In genomic region chr3:128823638-128824037, GRCh38 we compare ENCODE assay signal across 23 cellular contexts. TPM values are rescaled to one million over a fixed set of nuclear protein-coding genes. Genes with fewer than 3 reads are reported as not detected.
DNase-seq lines count a peak whose midpoint lies in the region; ATAC-seq and TF ChIP-seq lines count a peak whose summit lies in the region.
"Had no signal": no experiment of that assay in that cellular context is flagged by ENCODE, and none has a peak within 500 bp of the region (broad histone marks: within the 10 kb centered on the region; RNA-seq: fewer than 3 reads in every experiment).

No MANE protein-coding gene starts in this region.

- H3K36me3 Mint-ChIP-seq in WTC11 = peaks cover 14% of the 10 kb centered on the region
- H3K36me3 Mint-ChIP-seq in stimulated activated effector memory CD8-positive, alpha-beta T cell treated with anti-CD3 and anti-CD28 coated beads, Interleukin-12 subunit alpha, Interleukin-12 subunit beta, amount 100 ng/mL, for 72 hours = peaks cover 35% of the 10 kb centered on the region

- no peaks in the 10 kb centered on the region for H4K20me1 ChIP-seq in HCT116 (ENCODE audit: insufficient read depth)
- H4K20me1 ChIP-seq in hepatocyte (ENCODE audit: insufficient read depth, poor library complexity, severe bottlenecking) = no peaks in the 10 kb centered on the region

- no peaks in the 10 kb centered on the region for H3K9me3 ChIP-seq in HCT116 (ENCODE audit: control insufficient read depth in 1 of 2, insufficient read depth in 1 of 2, low read depth in 1 of 2, low read length in 2 of 2)
- H3K9me3 ChIP-seq in hepatocyte (ENCODE audit: low read depth) = no peaks in the 10 kb centered on the region
- H3K9me3 ChIP-seq in effector memory CD4-positive, alpha-beta T cell (ENCODE audit: control insufficient read depth, low read length) = no peaks in the 10 kb centered on the region
- H3K9me3 ChIP-seq: BE2C, body of pancreas had no signal

- TF ChIP-seq CTCF in HCT116 (IDR thresholded peaks at IDR 0.05 in 2 of 3, conservative IDR thresholded peaks at IDR 0.05 in 1 of 3; ENCODE audit: borderline replicate concordance in 1 of 3, insufficient read depth in 1 of 3, low read depth in 2 of 3, low read length in 2 of 3) = no peak
- no peak for TF ChIP-seq CTCF in WTC11 (IDR thresholded peaks at IDR 0.05)
- no peak for TF ChIP-seq CTCF in hepatocyte (IDR thresholded peaks at IDR 0.05; ENCODE audit: poor library complexity)

- RAD21 ChIA-PET in HCT116 (lab: Charles Lee; ENCODE audit: low non-redundant PET in 1 of 2, low total read pairs in 2 of 2, uncharacterized antibody in 2 of 2, unreplicated experiment in 2 of 2) = no interaction called here

- no peak overlapping the region for H2AFZ ChIP-seq in HCT116 (ENCODE audit: low read depth, low read length, poor library complexity, severe bottlenecking)
- no peak overlapping the region for H2AFZ ChIP-seq in hepatocyte

- POLR2A ChIA-PET in HCT116 (lab: Charles Lee) (no interaction called here), WTC11 (lab: Charles Lee) (no interaction called here)

- no peaks in the 10 kb centered on the region for H3K27me3 ChIP-seq in HCT116 (ENCODE audit: insufficient read depth, low read length)
- no peaks in the 10 kb centered on the region for H3K27me3 ChIP-seq in hepatocyte
- no peaks in the 10 kb centered on the region for H3K27me3 ChIP-seq in effector memory CD4-positive, alpha-beta T cell (replicated peaks; ENCODE audit: control insufficient read depth, insufficient read depth, low read length, poor library complexity, severe bottlenecking)
- H3K27me3 ChIP-seq: BE2C, body of pancreas had no signal

- H3K4me1 ChIP-seq in HCT116 (ENCODE audit: control insufficient read depth in 1 of 2, insufficient read depth in 2 of 2, low read length in 2 of 2) (no peaks in the 10 kb centered on the region), hepatocyte (ENCODE audit: insufficient read depth) (no peaks in the 10 kb centered on the region)
- no peaks in the 10 kb centered on the region for H3K4me1 ChIP-seq in effector memory CD4-positive, alpha-beta T cell (ENCODE audit: control insufficient read depth, insufficient read depth, low read length, poor library complexity, severe bottlenecking)
- H3K4me1 ChIP-seq: BE2C, body of pancreas had no signal

- no peak overlapping the region for H3K4me3 Mint-ChIP-seq in WTC11
- no peak overlapping the region for H3K4me3 Mint-ChIP-seq in stimulated activated effector memory CD8-positive, alpha-beta T cell treated with anti-CD3 and anti-CD28 coated beads, Interleukin-12 subunit alpha, Interleukin-12 subunit beta, amount 100 ng/mL, for 72 hours
- H3K4me3 Mint-ChIP-seq: activated CD4-positive, alpha-beta memory T cell treated with anti-CD3 and anti-CD28 coated beads for 36 hours; HFFc6; T-helper 1 cell treated with Interleukin-12 subunit alpha and Interleukin-12 subunit beta and Interleukin-4 antibody, amounts not matched to agents 30 μg/mL and 1 μg/mL, for 36 hours had no signal

- H3K9me3 Mint-ChIP-seq in WTC11 = no peaks in the 10 kb centered on the region
- H3K9me3 Mint-ChIP-seq in stimulated activated effector memory CD8-positive, alpha-beta T cell treated with anti-CD3 and anti-CD28 coated beads, Interleukin-12 subunit alpha, Interleukin-12 subunit beta, amount 100 ng/mL, for 72 hours = no peaks in the 10 kb centered on the region
- H3K9me3 Mint-ChIP-seq: activated CD4-positive, alpha-beta memory T cell treated with anti-CD3 and anti-CD28 coated beads for 36 hours; HFFc6; T-helper 1 cell treated with Interleukin-12 subunit alpha and Interleukin-12 subunit beta and Interleukin-4 antibody, amounts not matched to agents 30 μg/mL and 1 μg/mL, for 36 hours had no signal

- H3K27me3 Mint-ChIP-seq in WTC11 (ENCODE audit: low read depth) = no peaks in the 10 kb centered on the region
- H3K27me3 Mint-ChIP-seq: activated CD4-positive, alpha-beta memory T cell treated with anti-CD3 and anti-CD28 coated beads for 36 hours had no signal

- TF ChIP-seq RAD21 in HCT116 (IDR thresholded peaks at IDR 0.05; ENCODE audit: low read depth) = no peak

- no TSS peak for BruUV-seq in HCT116 (replicated peaks; lab: Mats Ljungman, UMichigan)

- H3K27ac ChIP-seq in HCT116 (ENCODE audit: low read depth, low read length) (no peak overlapping the region), hepatocyte (no peak overlapping the region)
- H3K27ac ChIP-seq in effector memory CD4-positive, alpha-beta T cell (ENCODE audit: insufficient read depth, low read length, poor library complexity, severe bottlenecking) = no peak overlapping the region
- H3K27ac ChIP-seq: body of pancreas, VCaP had no signal

- H3K4me3 ChIP-seq in HCT116 (replicated peaks in 1 of 2; ENCODE audit: low read depth in 1 of 2, low read length in 2 of 2) = no peak overlapping the region
- no peak overlapping the region for H3K4me3 ChIP-seq in hepatocyte
- no peak overlapping the region for H3K4me3 ChIP-seq in effector memory CD4-positive, alpha-beta T cell (ENCODE audit: insufficient read depth, low read depth, low read length, poor library complexity, severe bottlenecking)
- H3K4me3 ChIP-seq: body of pancreas had no signal

- intact Hi-C loops in HCT116 (cut with micrococcal nuclease) = no loop called here
- intact Hi-C loops in left colon (cut with DNase I, micrococcal nuclease) = no loop called here

- H3K9ac ChIP-seq in HCT116 (ENCODE audit: low read length) = no peak overlapping the region

- H3K36me3 ChIP-seq in HCT116 (ENCODE audit: control insufficient read depth in 1 of 2, insufficient read depth in 2 of 2, low read length in 2 of 2) (no peaks in the 10 kb centered on the region), hepatocyte (replicated peaks; ENCODE audit: insufficient read depth, low read depth) (no peaks in the 10 kb centered on the region)
- H3K36me3 ChIP-seq in effector memory CD4-positive, alpha-beta T cell (ENCODE audit: control insufficient read depth, insufficient read depth, low read length) = peaks cover 5% of the 10 kb centered on the region

- TF ChIP-seq POLR2A in HCT116 (IDR thresholded peaks at IDR 0.05; ENCODE audit: borderline replicate concordance, extremely low read depth, insufficient read depth, insufficient read length) = no peak

- WGBS in hepatocyte (ENCODE audit: low lambda C conversion rate, missing lambda C conversion rate) = 95% methylated on average over 3 of the region's 3 CpGs

- H3K79me2 ChIP-seq in HCT116 (ENCODE audit: insufficient read depth, low read length) = no peaks in the 10 kb centered on the region
- H3K79me2 ChIP-seq in hepatocyte = no peaks in the 10 kb centered on the region

- CTCF ChIA-PET in HCT116 (lab: Charles Lee) (no interaction called here), WTC11 (lab: Charles Lee) (interaction anchor here (0.7 to 2.6 kb wide), 5 partner anchors 22 to 143 kb away, joined by 3 to 11 read pairs (median 5); no protein-coding TSS in a partner anchor)

- H3K9me2 ChIP-seq in HCT116 (ENCODE audit: insufficient read depth) = no peaks in the 10 kb centered on the region
- no peaks in the 10 kb centered on the region for H3K9me2 ChIP-seq in hepatocyte (replicated peaks; ENCODE audit: insufficient read depth)

- H3K4me2 ChIP-seq in HCT116 (ENCODE audit: low read length) (no peak overlapping the region), hepatocyte (no peak overlapping the region)

- DNase-seq in HCT116 (ENCODE audit: low read depth, low spot score) (no peak), WTC11 (ENCODE audit: low spot score) (no peak), left colon (no peak), hepatocyte (ENCODE audit: low spot score) (no peak), DMS53 treated with DMSO at 0.1 percent for 48 hours (lab: John Stamatoyannopoulos, UW; ENCODE audit: unreplicated experiment) (no peak)
- no peak for DNase-seq in stimulated activated effector memory CD8-positive, alpha-beta T cell treated with anti-CD3 and anti-CD28 coated beads, Interleukin-12 subunit alpha, Interleukin-12 subunit beta, amount 100 ng/mL, for 72 hours (ENCODE audit: low spot score in 2 of 2)
- DNase-seq in effector memory CD4-positive, alpha-beta T cell = no peak
- DNase-seq: activated CD4-positive, alpha-beta memory T cell treated with anti-CD3 and anti-CD28 coated beads for 36 hours; activated naive CD4-positive, alpha-beta T cell treated with anti-CD3 and anti-CD28 coated beads, Interleukin-2, amount 50 U/mL, for 16 hours; activated T-cell treated with anti-CD3 and anti-CD28 coated beads, Interleukin-2, amount 50 U/mL, for 1 hour; BE2C; body of pancreas; foreskin fibroblast; HFFc6; Karpas-422; kidney; mesendoderm; NCI-H1048; NCI-H2081; NCI-H510A treated with DMSO at 0.1 percent for 48 hours; stimulated activated CD4-positive, alpha-beta T cell treated with anti-CD3 and anti-CD28 coated beads, Interleukin-12 subunit alpha, Interleukin-12 subunit beta, amount 100 ng/mL, for 4 hours had no signal

- H3K4me1 Mint-ChIP-seq in WTC11 = no peaks in the 10 kb centered on the region
- H3K4me1 Mint-ChIP-seq in stimulated activated effector memory CD8-positive, alpha-beta T cell treated with anti-CD3 and anti-CD28 coated beads, Interleukin-12 subunit alpha, Interleukin-12 subunit beta, amount 100 ng/mL, for 72 hours = no peaks in the 10 kb centered on the region

- ATAC-seq in HCT116 (peak; percentile 62; the same call in 1 of the 2 replicates), WTC11 (peak; percentile 33), left colon (peak; percentile 76)
- no peak for ATAC-seq in stimulated activated effector memory CD8-positive, alpha-beta T cell treated with anti-CD3 and anti-CD28 coated beads, Interleukin-12 subunit alpha, Interleukin-12 subunit beta, amount 100 ng/mL, for 72 hours
- ATAC-seq: body of pancreas had no signal

- H3K27ac Mint-ChIP-seq in WTC11 = peak overlapping the region; percentile 76
- H3K27ac Mint-ChIP-seq in stimulated activated effector memory CD8-positive, alpha-beta T cell treated with anti-CD3 and anti-CD28 coated beads, Interleukin-12 subunit alpha, Interleukin-12 subunit beta, amount 100 ng/mL, for 72 hours = peak overlapping the region; percentile 77
- H3K27ac Mint-ChIP-seq: activated CD4-positive, alpha-beta memory T cell treated with anti-CD3 and anti-CD28 coated beads for 36 hours; HFFc6; T-helper 1 cell treated with Interleukin-12 subunit alpha and Interleukin-12 subunit beta and Interleukin-4 antibody, amounts not matched to agents 30 μg/mL and 1 μg/mL, for 36 hours had no signal

TF ChIP-seq in WTC11, 78 proteins besides CTCF, POLR2A, EP300 and RAD21 (continues in another document):
- no peak for TF ChIP-seq HMGA2 (CRISPR knock-in tag; IDR thresholded peaks at IDR 0.05)
- no peak for TF ChIP-seq TEAD1 (CRISPR knock-in tag; IDR thresholded peaks at IDR 0.05)
- no peak for TF ChIP-seq CDX4 (CRISPR knock-in tag; IDR thresholded peaks at IDR 0.05; ENCODE audit: borderline replicate concordance)
- TF ChIP-seq CREB1 (CRISPR knock-in tag; IDR thresholded peaks at IDR 0.05) = no peak

RNA-seq across cellular contexts. Expression of gene ACAD9, which starts 55.8 kb away (rescaled TPM):
- total RNA-seq in HCT116 (2021; ENCODE audit: unreplicated experiment) = 55.8 TPM
- polyA plus RNA-seq in HCT116 (2012) = 31.0 and 36.1 TPM in 2 replicates
- 31.2 to 35.2 TPM (median 31.8 TPM) in 3 replicates for total RNA-seq in WTC11 (2021)
- 10 to 100 TPM; 33.0 to 44.8 TPM for total RNA-seq in left colon
- 26.0 and 33.8 TPM in 2 replicates for total RNA-seq in hepatocyte
- polyA plus RNA-seq in hepatocyte = 29.7 and 32.0 TPM in 2 replicates
